16 cellular contexts compared by ENCODE assay signal in the genomic region with DNA sequence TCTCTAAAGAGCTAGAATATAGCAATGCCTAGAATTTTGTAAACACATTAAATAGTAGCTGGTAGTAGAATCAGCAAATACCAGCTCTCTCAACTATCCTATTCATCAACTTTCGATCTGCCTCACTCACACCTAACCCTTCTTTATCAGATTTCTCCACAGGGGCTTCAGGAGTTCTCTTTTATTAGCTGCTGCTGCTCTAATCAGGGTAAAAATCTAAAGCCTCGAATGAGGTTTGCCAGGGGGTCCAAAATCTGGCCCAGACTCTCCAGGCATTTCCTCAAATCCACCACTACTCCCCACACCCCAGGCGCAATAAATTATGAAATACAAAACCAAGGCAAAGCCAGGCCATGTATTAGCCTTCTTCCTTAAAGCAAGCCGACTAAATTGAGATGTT. TPM values are rescaled to one million over a fixed set of nuclear protein-coding genes. Genes with fewer than 3 reads are reported as not detected.
DNase-seq lines count a peak whose midpoint lies in the region; ATAC-seq, FAIRE-seq and TF ChIP-seq lines count a peak whose summit lies in the region.
"Had no signal": no experiment of that assay in that cellular context is flagged by ENCODE, and none has a peak within 500 bp of the region (broad histone marks: within the 10 kb centered on the region; RNA-seq: fewer than 3 reads in every experiment).

No MANE protein-coding gene starts in this region.

- peaks cover 18% of the 10 kb centered on the region for H3K4me1 ChIP-seq in OCI-LY7 (ENCODE audit: insufficient read depth, low read length, poor library complexity, severe bottlenecking)
- H3K4me1 ChIP-seq in endodermal cell (ENCODE audit: control insufficient read depth, insufficient read depth, low read length), result peaks cover 2% of the 10 kb centered on the region
- peaks cover under 1% of the 10 kb centered on the region for H3K4me1 ChIP-seq in smooth muscle cell (ENCODE audit: low read depth)

- H3K9me2 ChIP-seq in OCI-LY7 (ENCODE audit: insufficient read depth, low read length), result no peaks in the 10 kb centered on the region

- peak overlapping the region; percentile 35 to 52 for H3K4me3 Mint-ChIP-seq in activated T-cell treated with anti-CD3 and anti-CD28 coated beads, Interleukin-2, amount 50 U/mL, for 72 hours
- H3K4me3 Mint-ChIP-seq in endodermal cell, result peak overlapping the region; percentile 75
- H3K4me3 Mint-ChIP-seq in activated CD8-positive, alpha-beta memory T cell treated with anti-CD3 and anti-CD28 coated beads, Interleukin-2, amount 10 ng/mL, durations not matched to agents 7 days and 5 days, result no peak overlapping the region

- no peak for DNase-seq in activated T-cell treated with anti-CD3 and anti-CD28 coated beads, Interleukin-2, amount 50 U/mL, for 72 hours
- no peak for DNase-seq in activated T-cell treated with anti-CD3 and anti-CD28 coated beads, Interleukin-2, amount 50 U/mL, for 1 hour
- DNase-seq in OCI-LY7 (ENCODE audit: low spot score) (no peak), endodermal cell (no peak), smooth muscle cell (lab: John Stamatoyannopoulos, UW; ENCODE audit: unreplicated experiment) (no peak), H54 (ENCODE audit: insufficient read length, low spot score) (no peak), NCI-H2227 (lab: John Stamatoyannopoulos, UW; ENCODE audit: unreplicated experiment) (no peak)
- DNase-seq in activated CD8-positive, alpha-beta memory T cell treated with anti-CD3 and anti-CD28 coated beads, Interleukin-2, amount 10 ng/mL, durations not matched to agents 7 days and 5 days, result no peak
- DNase-seq: dermis blood vessel endothelial cell; NCI-H1694 treated with DMSO at 0.1 percent for 48 hours; NCI-H524; stimulated activated CD8-positive, alpha-beta memory T cell treated with anti-CD3 and anti-CD28 coated beads, Interleukin-4, amount 100 ng/mL, for 48 hours; T1000; upper lobe of left lung had no signal

- TSS peak; percentile 54 for BruUV-seq in OCI-LY7 (replicated peaks; lab: Mats Ljungman, UMichigan)

- H3K4me3 ChIP-seq in OCI-LY7 (ENCODE audit: low read depth, low read length, poor library complexity, severe bottlenecking) (no peak overlapping the region), endodermal cell (ENCODE audit: low read length) (no peak overlapping the region), smooth muscle cell (no peak overlapping the region)
- H3K4me3 ChIP-seq: upper lobe of left lung had no signal

- H3K9me3 Mint-ChIP-seq in activated T-cell treated with anti-CD3 and anti-CD28 coated beads, Interleukin-2, amount 50 U/mL, for 72 hours, result peaks cover 0 to 1% of the 10 kb centered on the region in 2 donors
- H3K9me3 Mint-ChIP-seq in endodermal cell, result peaks cover 5% of the 10 kb centered on the region
- H3K9me3 Mint-ChIP-seq in activated CD8-positive, alpha-beta memory T cell treated with anti-CD3 and anti-CD28 coated beads, Interleukin-2, amount 10 ng/mL, durations not matched to agents 7 days and 5 days (ENCODE audit: low read depth), result no peaks in the 10 kb centered on the region

- H3K9ac ChIP-seq in endodermal cell (ENCODE audit: extremely low read depth, low read length, poor library complexity, severe bottlenecking) (no peak overlapping the region), smooth muscle cell (ENCODE audit: low read depth) (no peak overlapping the region)

- H3K27ac Mint-ChIP-seq in activated T-cell treated with anti-CD3 and anti-CD28 coated beads, Interleukin-2, amount 50 U/mL, for 72 hours, result peak overlapping the region; percentile 55
- peak overlapping the region; percentile 18 for H3K27ac Mint-ChIP-seq in endodermal cell
- H3K27ac Mint-ChIP-seq in activated CD8-positive, alpha-beta memory T cell treated with anti-CD3 and anti-CD28 coated beads, Interleukin-2, amount 10 ng/mL, durations not matched to agents 7 days and 5 days, result no peak overlapping the region

- 56 to 83% methylated on average over 2 to 4 of the region's 4 CpGs for WGBS in endodermal cell (ENCODE audit: insufficient coverage in 1 of 2, insufficient read length in 1 of 2), 2 experiments
- 85% methylated on average over 4 of the region's 4 CpGs for WGBS in smooth muscle cell (ENCODE audit: low lambda C conversion rate)

- H3K36me3 ChIP-seq in OCI-LY7 (ENCODE audit: insufficient read depth, low read length) (peaks cover 31% of the 10 kb centered on the region; the same call in 1 of the 2 replicates), endodermal cell (ENCODE audit: control insufficient read depth, insufficient read depth, low read length) (peaks cover 31% of the 10 kb centered on the region), smooth muscle cell (ENCODE audit: low read depth) (no peaks in the 10 kb centered on the region)
- H3K36me3 ChIP-seq: upper lobe of left lung had no signal

- H3K4me1 Mint-ChIP-seq in activated T-cell treated with anti-CD3 and anti-CD28 coated beads, Interleukin-2, amount 50 U/mL, for 72 hours (ENCODE audit: low read depth), result peaks cover 60% of the 10 kb centered on the region
- peaks cover 26% of the 10 kb centered on the region for H3K4me1 Mint-ChIP-seq in endodermal cell
- peaks cover 53% of the 10 kb centered on the region for H3K4me1 Mint-ChIP-seq in activated CD8-positive, alpha-beta memory T cell treated with anti-CD3 and anti-CD28 coated beads, Interleukin-2, amount 10 ng/mL, durations not matched to agents 7 days and 5 days

- H3K27ac ChIP-seq in OCI-LY7 (ENCODE audit: low read depth, low read length, poor library complexity, severe bottlenecking) (no peak overlapping the region), endodermal cell (ENCODE audit: low read depth, low read length) (no peak overlapping the region), smooth muscle cell (ENCODE audit: low read depth) (no peak overlapping the region)
- H3K27ac ChIP-seq: RWPE1, upper lobe of left lung had no signal

- peaks cover 2 to 4% of the 10 kb centered on the region in 2 donors for H3K36me3 Mint-ChIP-seq in activated T-cell treated with anti-CD3 and anti-CD28 coated beads, Interleukin-2, amount 50 U/mL, for 72 hours (ENCODE audit: insufficient read depth in 2 of 2)
- peaks cover 17% of the 10 kb centered on the region for H3K36me3 Mint-ChIP-seq in endodermal cell (ENCODE audit: low read depth)
- H3K36me3 Mint-ChIP-seq in activated CD8-positive, alpha-beta memory T cell treated with anti-CD3 and anti-CD28 coated beads, Interleukin-2, amount 10 ng/mL, durations not matched to agents 7 days and 5 days, result peaks cover 10% of the 10 kb centered on the region

- no peaks in the 10 kb centered on the region for H3K27me3 Mint-ChIP-seq in activated T-cell treated with anti-CD3 and anti-CD28 coated beads, Interleukin-2, amount 50 U/mL, for 72 hours (ENCODE audit: low read depth)
- no peaks in the 10 kb centered on the region for H3K27me3 Mint-ChIP-seq in endodermal cell (ENCODE audit: insufficient read depth)
- no peaks in the 10 kb centered on the region for H3K27me3 Mint-ChIP-seq in activated CD8-positive, alpha-beta memory T cell treated with anti-CD3 and anti-CD28 coated beads, Interleukin-2, amount 10 ng/mL, durations not matched to agents 7 days and 5 days

- 0 out of 2 replicates have a peak, but pooled peaks cover 5% of the 10 kb centered on the region for H4K20me1 ChIP-seq in OCI-LY7 (ENCODE audit: insufficient read depth, low read length)
- H4K20me1 ChIP-seq in smooth muscle cell (ENCODE audit: low read depth), result peaks cover 70% of the 10 kb centered on the region

- no peak for TF ChIP-seq POLR2A in H54 (IDR thresholded peaks at IDR 0.05; ENCODE audit: low read depth, low read length)

- CTCF ChIA-PET in OCI-LY7 (lab: Charles Lee; ENCODE audit: unreplicated experiment), result no interaction called here
- CTCF ChIA-PET in activated CD8-positive, alpha-beta memory T cell treated with anti-CD3 and anti-CD28 coated beads, Interleukin-2, amount 10 ng/mL, durations not matched to agents 7 days and 5 days (lab: Charles Lee), result interaction anchor here (1.0 to 1.1 kb wide), 2 partner anchors 221 to 382 kb away, joined by 3 to 4 read pairs; no protein-coding TSS in a partner anchor

- peaks cover 1% of the 10 kb centered on the region for H3F3A ChIP-seq in smooth muscle cell (ENCODE audit: low read depth)

- no peak for ATAC-seq in activated T-cell treated with anti-CD3 and anti-CD28 coated beads, Interleukin-2, amount 50 U/mL, for 72 hours (replicated peaks in 1 of 2)
- ATAC-seq in activated CD8-positive, alpha-beta memory T cell treated with anti-CD3 and anti-CD28 coated beads, Interleukin-2, amount 10 ng/mL, durations not matched to agents 7 days and 5 days, result no peak

- H3K4me2 ChIP-seq in OCI-LY7 (ENCODE audit: low read length) (no peak overlapping the region), smooth muscle cell (peak overlapping the region; percentile 8)

- no peak overlapping the region for H2AFZ ChIP-seq in OCI-LY7 (ENCODE audit: low read length)
- H2AFZ ChIP-seq in smooth muscle cell (ENCODE audit: low read depth), result no peak overlapping the region

- H3K79me2 ChIP-seq in OCI-LY7 (ENCODE audit: insufficient read depth, low read depth, low read length) (peaks cover 40% of the 10 kb centered on the region), smooth muscle cell (ENCODE audit: low read depth) (peaks cover 62% of the 10 kb centered on the region)

- TF ChIP-seq CTCF in OCI-LY7 (conservative IDR thresholded peaks at IDR 0.05; ENCODE audit: low read length), result no peak
- no peak for TF ChIP-seq CTCF in endodermal cell (conservative IDR thresholded peaks at IDR 0.05)
- TF ChIP-seq CTCF in smooth muscle cell (IDR thresholded peaks at IDR 0.05; ENCODE audit: borderline replicate concordance, insufficient read depth, poor library complexity, severe bottlenecking), result no peak

- H3K27me3 ChIP-seq in endodermal cell (ENCODE audit: control insufficient read depth, insufficient read depth, low read length, poor library complexity, severe bottlenecking) (no peaks in the 10 kb centered on the region), smooth muscle cell (ENCODE audit: low read depth) (no peaks in the 10 kb centered on the region)
- H3K27me3 ChIP-seq: upper lobe of left lung had no signal

- FAIRE-seq in H54 (lab: Jason Lieb, UNC), result no peak
- FAIRE-seq: GM12891 had no signal

- H3K9me3 ChIP-seq in OCI-LY7 (ENCODE audit: low read length) (peaks cover 5% of the 10 kb centered on the region; the same call in 1 of the 2 replicates), endodermal cell (ENCODE audit: control insufficient read depth, low read length) (peaks cover 4% of the 10 kb centered on the region), smooth muscle cell (replicated peaks; ENCODE audit: low read depth) (no peaks in the 10 kb centered on the region)
- H3K9me3 ChIP-seq: upper lobe of left lung had no signal

- POLR2A ChIA-PET in OCI-LY7 (lab: Charles Lee), result interaction anchor here (0.6 kb wide), 1 partner anchor 42 kb away, joined by 3 read pairs; no protein-coding TSS in a partner anchor

- intact Hi-C loops in OCI-LY7 (cut with micrococcal nuclease; ENCODE audit: unreplicated experiment), result no loop called here

RNA-seq across cellular contexts. Expression of gene RNF216, which starts 2.4 kb away (rescaled TPM):
- total RNA-seq in activated T-cell treated with anti-CD3 and anti-CD28 coated beads, Interleukin-2, amount 50 U/mL, for 72 hours, result 10 to 100 TPM; 44.6 to 45.7 TPM
- 28.6 and 29.4 TPM in 2 replicates for total RNA-seq in OCI-LY7 (2014; rRNA removed; shearing (Covaris generic))
- total RNA-seq in OCI-LY7 (2022) (29.8 and 32.6 TPM in 2 replicates), endodermal cell (10 to 100 TPM; 39.5 to 44.1 TPM), smooth muscle cell (23.5 and 26.3 TPM in 2 replicates)
- polyA plus RNA-seq in endodermal cell (2013, experiment 1 of 2), result 28.5 TPM
- 27.1 TPM for polyA plus RNA-seq in endodermal cell (2013, experiment 2 of 2)
- polyA plus RNA-seq in smooth muscle cell, result 27.4 and 28.1 TPM in 2 replicates
- 10 to 100 TPM; 30.4 to 36.3 TPM for total RNA-seq in activated CD8-positive, alpha-beta memory T cell treated with anti-CD3 and anti-CD28 coated beads, Interleukin-2, amount 10 ng/mL, durations not matched to agents 7 days and 5 days
